Comparison of ENCODE assay signal across 18 cellular contexts in genomic region chr1:89298461-89298860, GRCh38. TPM values are rescaled to one million over a fixed set of nuclear protein-coding genes. Genes with fewer than 3 reads are reported as not detected.
DNase-seq lines count a peak whose midpoint lies in the region; ATAC-seq and TF ChIP-seq lines count a peak whose summit lies in the region.
"Had no signal": no experiment of that assay in that cellular context is flagged by ENCODE, and none has a peak within 500 bp of the region (broad histone marks: within the 10 kb centered on the region; RNA-seq: fewer than 3 reads in every experiment).

No MANE protein-coding gene starts in this region.

- no peaks in the 10 kb centered on the region for H3K27me3 ChIP-seq in mammary epithelial cell (ENCODE audit: insufficient read depth, low read length)
- no peaks in the 10 kb centered on the region for H3K27me3 ChIP-seq in MM.1S (replicated peaks; ENCODE audit: insufficient read depth, low read length)
- H3K27me3 ChIP-seq: brain microvascular endothelial cell, gastroesophageal sphincter, right lobe of liver had no signal

- POLR2A ChIA-PET in MCF 10A (lab: Yijun Ruan, JAX), result interaction anchor here (1.0 kb wide), 1 partner anchor 100 kb away, joined by 3 read pairs; the partner anchor contains the start of gene GBP4

- BruUV-seq in mammary epithelial cell (replicated peaks; lab: Mats Ljungman, UMichigan) (no TSS peak), MCF 10A (replicated peaks; lab: Mats Ljungman, UMichigan) (no TSS peak)

- no peaks in the 10 kb centered on the region for H3K27me3 Mint-ChIP-seq in MCF 10A (ENCODE audit: insufficient read depth, unreplicated experiment)
- H3K27me3 Mint-ChIP-seq in stimulated activated naive CD8-positive, alpha-beta T cell treated with anti-CD3 and anti-CD28 coated beads, Interleukin-15, amount 100 ng/mL, for 72 hours, result no peaks in the 10 kb centered on the region
- H3K27me3 Mint-ChIP-seq: activated naive CD8-positive, alpha-beta T cell had no signal

- no peak overlapping the region for H3K4me3 ChIP-seq in mammary epithelial cell (replicated peaks in 1 of 3; ENCODE audit: insufficient read depth in 1 of 3, low read depth in 2 of 3, low read length in 3 of 3)
- no peak overlapping the region for H3K4me3 ChIP-seq in MM.1S (ENCODE audit: low read length)
- H3K4me3 ChIP-seq: gastroesophageal sphincter, left ventricle myocardium inferior, right lobe of liver had no signal

- H3K4me1 Mint-ChIP-seq in MCF 10A (ENCODE audit: insufficient read depth, unreplicated experiment), result no peaks in the 10 kb centered on the region
- peaks cover 71% of the 10 kb centered on the region for H3K4me1 Mint-ChIP-seq in stimulated activated naive CD8-positive, alpha-beta T cell treated with anti-CD3 and anti-CD28 coated beads, Interleukin-15, amount 100 ng/mL, for 72 hours

- H4K20me1 ChIP-seq in mammary epithelial cell (ENCODE audit: insufficient read depth, low read length), result no peaks in the 10 kb centered on the region
- H4K20me1 ChIP-seq in MM.1S (ENCODE audit: insufficient read depth, low read length), result no peaks in the 10 kb centered on the region

- H3K9ac ChIP-seq in mammary epithelial cell (ENCODE audit: insufficient read depth, low read length) (no peak overlapping the region), MM.1S (ENCODE audit: low read length) (no peak overlapping the region)

- no peaks in the 10 kb centered on the region for H3K9me3 ChIP-seq in mammary epithelial cell (replicated peaks; ENCODE audit: insufficient read depth, low read length)
- no peaks in the 10 kb centered on the region for H3K9me3 ChIP-seq in MM.1S (replicated peaks; ENCODE audit: insufficient read depth, low read length)
- H3K9me3 ChIP-seq: gastroesophageal sphincter, right lobe of liver had no signal

- peak; percentile 44 for ATAC-seq in GM19463 (IDR thresholded peaks at IDR 0.05; ENCODE audit: unreplicated experiment)
- ATAC-seq in HG03442 (IDR thresholded peaks at IDR 0.05; ENCODE audit: unreplicated experiment), result peak; percentile 39
- ATAC-seq in stimulated activated naive CD8-positive, alpha-beta T cell treated with anti-CD3 and anti-CD28 coated beads, Interleukin-15, amount 100 ng/mL, for 72 hours, result peak; percentile 70
- no peak for ATAC-seq in HG03571 (IDR thresholded peaks at IDR 0.05; ENCODE audit: unreplicated experiment)
- ATAC-seq: gastroesophageal sphincter, right lobe of liver had no signal

- H3K36me3 Mint-ChIP-seq in MCF 10A (ENCODE audit: insufficient read depth, unreplicated experiment), result no peaks in the 10 kb centered on the region

- dilution Hi-C loops in mammary epithelial cell (cut with HindIII; ENCODE audit: low sequenced_read_pairs), result no loop called here

- intact Hi-C loops in mammary epithelial cell (cut with micrococcal nuclease), result no loop called here
- intact Hi-C loops in MCF 10A (cut with micrococcal nuclease), result no loop called here

- H3K9me2 ChIP-seq in MM.1S (replicated peaks; ENCODE audit: insufficient read depth, low read length), result no peaks in the 10 kb centered on the region

- CTCF ChIA-PET in mammary epithelial cell (lab: Charles Lee; ENCODE audit: low non-redundant PET) (no interaction called here), MCF 10A (lab: Yijun Ruan, JAX) (no interaction called here)

- H3K27ac ChIP-seq in mammary epithelial cell (ENCODE audit: insufficient read depth, low read depth, low read length), result no peak overlapping the region
- no peak overlapping the region for H3K27ac ChIP-seq in MM.1S (ENCODE audit: low read length)
- H3K27ac ChIP-seq: brain microvascular endothelial cell, gastroesophageal sphincter, left ventricle myocardium inferior, right lobe of liver had no signal

- H2AFZ ChIP-seq in mammary epithelial cell (ENCODE audit: low read depth, low read length), result no peak overlapping the region
- no peak overlapping the region for H2AFZ ChIP-seq in MM.1S (ENCODE audit: low read length)

- H3K79me2 ChIP-seq in mammary epithelial cell (ENCODE audit: insufficient read depth, low read length) (no peaks in the 10 kb centered on the region), MM.1S (ENCODE audit: low read length) (no peaks in the 10 kb centered on the region)

- H3K4me1 ChIP-seq in mammary epithelial cell (ENCODE audit: insufficient read depth, low read length) (no peaks in the 10 kb centered on the region), MM.1S (ENCODE audit: low read length) (no peaks in the 10 kb centered on the region)
- H3K4me1 ChIP-seq: gastroesophageal sphincter had no signal

- no peak overlapping the region for H3K4me3 Mint-ChIP-seq in MCF 10A (ENCODE audit: unreplicated experiment)
- H3K4me3 Mint-ChIP-seq in stimulated activated naive CD8-positive, alpha-beta T cell treated with anti-CD3 and anti-CD28 coated beads, Interleukin-15, amount 100 ng/mL, for 72 hours, result peak overlapping the region; percentile 38 to 51
- H3K4me3 Mint-ChIP-seq: activated naive CD8-positive, alpha-beta T cell had no signal

- H3K27ac Mint-ChIP-seq in MCF 10A (ENCODE audit: low read depth, unreplicated experiment), result no peak overlapping the region
- H3K27ac Mint-ChIP-seq in stimulated activated naive CD8-positive, alpha-beta T cell treated with anti-CD3 and anti-CD28 coated beads, Interleukin-15, amount 100 ng/mL, for 72 hours, result no peak overlapping the region

- peaks cover 11% of the 10 kb centered on the region for H3K9me3 Mint-ChIP-seq in MCF 10A (ENCODE audit: unreplicated experiment)
- peaks cover 2 to 8% of the 10 kb centered on the region in 2 donors for H3K9me3 Mint-ChIP-seq in stimulated activated naive CD8-positive, alpha-beta T cell treated with anti-CD3 and anti-CD28 coated beads, Interleukin-15, amount 100 ng/mL, for 72 hours

- H3F3A ChIP-seq in MM.1S (ENCODE audit: insufficient read depth, low read length), result no peaks in the 10 kb centered on the region; the same call in 1 of the 2 replicates

- H3K36me3 ChIP-seq in mammary epithelial cell (ENCODE audit: insufficient read depth, low read length) (no peaks in the 10 kb centered on the region), MM.1S (replicated peaks; ENCODE audit: insufficient read depth, low read length) (no peaks in the 10 kb centered on the region)
- H3K36me3 ChIP-seq: brain microvascular endothelial cell, gastroesophageal sphincter, left ventricle myocardium inferior, right lobe of liver had no signal

- in situ Hi-C loops in mammary epithelial cell (cut with MboI; ENCODE audit: low sequenced_read_pairs in 2 of 2), result no loop called here

- H3K4me2 ChIP-seq in mammary epithelial cell (ENCODE audit: insufficient read depth, low read depth, low read length) (no peak overlapping the region), MM.1S (ENCODE audit: low read depth, low read length) (no peak overlapping the region)

- TF ChIP-seq CTCF in mammary epithelial cell (conservative IDR thresholded peaks at IDR 0.05 in 1 of 2, IDR thresholded peaks at IDR 0.05 in 1 of 2; ENCODE audit: extremely low read depth in 1 of 2, insufficient read depth in 1 of 2, low read depth in 1 of 2, low read length in 2 of 2), result no peak
- TF ChIP-seq CTCF in MCF 10A (IDR thresholded peaks at IDR 0.05; ENCODE audit: unreplicated experiment), result no peak
- no peak for TF ChIP-seq CTCF in MM.1S (IDR thresholded peaks at IDR 0.05; ENCODE audit: low read length)

- peak; percentile 70 for DNase-seq in mammary epithelial cell
- DNase-seq in MCF 10A (ENCODE audit: unreplicated experiment), result no peak
- no peak for DNase-seq in stimulated activated naive CD8-positive, alpha-beta T cell treated with anti-CD3 and anti-CD28 coated beads, Interleukin-15, amount 100 ng/mL, for 72 hours
- no peak for DNase-seq in MM.1S
- DNase-seq in NCI-H1105 (lab: John Stamatoyannopoulos, UW), result no peak
- DNase-seq: activated CD4-positive, CD25-positive, alpha-beta regulatory T cell; brain microvascular endothelial cell; DND-41; left ventricle myocardium inferior; NCI-H2081; NCI-H510A; nucleus accumbens; right lobe of liver had no signal

RNA-seq across cellular contexts. Expression of gene GBP5, which starts 25.8 kb away (rescaled TPM):
- not detected for total RNA-seq in mammary epithelial cell
- polyA plus RNA-seq in mammary epithelial cell, result not detected
- polyA minus RNA-seq in mammary epithelial cell, result not detected
- not detected in 2 replicates for total RNA-seq in MCF 10A (2022)
